In genomic region chr9:116166713-116167112, GRCh38 we compare ENCODE assay signal across 19 cellular contexts. TPM values are rescaled to one million over a fixed set of nuclear protein-coding genes. Genes with fewer than 3 reads are reported as not detected.
A peak's percentile ranks its signal among the peaks of the same experiment; 100 is the strongest.
DNase-seq lines count a peak whose midpoint lies in the region; ATAC-seq and TF ChIP-seq lines count a peak whose summit lies in the region.
"Had no signal": no experiment of that assay in that cellular context is flagged by ENCODE, and none has a peak within 500 bp of the region (broad histone marks: within the 10 kb centered on the region; RNA-seq: fewer than 3 reads in every experiment).

No MANE protein-coding gene starts in this region.

- H4K20me1 ChIP-seq in DND-41 (ENCODE audit: insufficient read depth, low read length), result no peaks in the 10 kb centered on the region

- H3K27ac ChIP-seq in DND-41 (ENCODE audit: low read length), result no peak overlapping the region
- H3K27ac ChIP-seq: KMS-11, skin epidermis had no signal

- H3K4me3 ChIP-seq in DND-41 (ENCODE audit: low read depth in 1 of 2, low read length in 2 of 2) (no peak overlapping the region), HFF-Myc (replicated peaks; ENCODE audit: low read depth, low read length) (no peak overlapping the region), foreskin fibroblast (ENCODE audit: low read depth in 1 of 2, low read length in 2 of 2) (no peak overlapping the region)
- H3K4me3 ChIP-seq: skin epidermis had no signal

- no peaks in the 10 kb centered on the region for H3K79me2 ChIP-seq in DND-41 (ENCODE audit: insufficient read depth, low read length)

- H3K4me3 Mint-ChIP-seq in WTC11 (no peak overlapping the region), T-helper 17 cell (no peak overlapping the region)

- H3K4me1 ChIP-seq in DND-41 (ENCODE audit: insufficient read depth, low read length), result no peaks in the 10 kb centered on the region

- no peaks in the 10 kb centered on the region for H3K36me3 ChIP-seq in DND-41 (ENCODE audit: insufficient read depth, low read length)

- CTCF ChIA-PET in WTC11 (lab: Charles Lee), result no interaction called here

- no peaks in the 10 kb centered on the region for H3K27me3 ChIP-seq in DND-41 (ENCODE audit: insufficient read depth, low read length, poor library complexity)

- H3K4me1 Mint-ChIP-seq in WTC11 (no peaks in the 10 kb centered on the region), T-helper 17 cell (no peaks in the 10 kb centered on the region)

- no peaks in the 10 kb centered on the region for H3K9me3 Mint-ChIP-seq in WTC11

- ATAC-seq in DND-41 (ENCODE audit: insufficient read depth, low read depth) (no peak), WTC11 (peak; percentile 57; the same call in 1 of the 2 replicates), T-helper 17 cell (no peak)
- ATAC-seq: stimulated activated naive CD8-positive, alpha-beta T cell treated with anti-CD3 and anti-CD28 coated beads, Interleukin-15, Interleukin-2, amounts not matched to agents 100 U/mL and 50 U/mL, for 24 hours had no signal

- H2AFZ ChIP-seq in DND-41 (ENCODE audit: low read depth, low read length), result no peak overlapping the region

- peak; percentile 11 for TF ChIP-seq CTCF in DND-41 (IDR thresholded peaks at IDR 0.05; ENCODE audit: borderline replicate concordance, extremely low read depth, low read length, poor library complexity, severe bottlenecking)
- TF ChIP-seq CTCF in HFF-Myc (IDR thresholded peaks at IDR 0.05; ENCODE audit: low read depth, low read length, missing control alignments), result peak; percentile 17
- no peak for TF ChIP-seq CTCF in WTC11 (IDR thresholded peaks at IDR 0.05)
- TF ChIP-seq CTCF in foreskin fibroblast (IDR thresholded peaks at IDR 0.05; ENCODE audit: low read depth, low read length), result peak; percentile 19

- no peak overlapping the region for H3K4me2 ChIP-seq in DND-41 (ENCODE audit: insufficient read depth, low read length)
- H3K4me2 ChIP-seq: KMS-11 had no signal

- POLR2A ChIA-PET in WTC11 (lab: Charles Lee), result no interaction called here

- H3K36me3 Mint-ChIP-seq in WTC11, result no peaks in the 10 kb centered on the region
- H3K36me3 Mint-ChIP-seq in T-helper 17 cell (ENCODE audit: low read depth), result no peaks in the 10 kb centered on the region

- H3K27me3 Mint-ChIP-seq in WTC11 (ENCODE audit: low read depth) (peaks cover 2% of the 10 kb centered on the region), T-helper 17 cell (no peaks in the 10 kb centered on the region)

- H3K9me3 ChIP-seq in DND-41 (ENCODE audit: insufficient read depth, low read length, severe bottlenecking) (no peaks in the 10 kb centered on the region), T-helper 17 cell (ENCODE audit: control insufficient read depth, low read length, poor library complexity, severe bottlenecking) (no peaks in the 10 kb centered on the region)

- DNase-seq in DND-41, result no peak
- no peak for DNase-seq in HFF-Myc (ENCODE audit: extremely low read depth, low read depth)
- DNase-seq in WTC11 (ENCODE audit: low spot score), result no peak
- DNase-seq in foreskin fibroblast, result no peak
- no peak for DNase-seq in HuH-7 (ENCODE audit: low spot score)
- no peak for DNase-seq in T-helper 17 cell
- DNase-seq in cerebellum (ENCODE audit: low spot score), result no peak
- DNase-seq in NCI-H510A treated with DMSO at 0.1 percent for 48 hours (lab: John Stamatoyannopoulos, UW), result no peak
- DNase-seq: activated CD4-positive, CD25-positive, alpha-beta regulatory T cell; activated naive CD4-positive, alpha-beta T cell treated with anti-CD3 and anti-CD28 coated beads, Interleukin-2, amount 50 U/mL, for 16 hours; caudate nucleus; DMS53; HCEC 1CT; NCI-H446; nucleus accumbens; stimulated activated naive CD8-positive, alpha-beta T cell treated with anti-CD3 and anti-CD28 coated beads, Interleukin-15, Interleukin-2, amounts not matched to agents 100 U/mL and 50 U/mL, for 24 hours; T-helper 1 cell had no signal

- H3K27ac Mint-ChIP-seq in WTC11 (no peak overlapping the region), T-helper 17 cell (no peak overlapping the region)

- no peak overlapping the region for H3K9ac ChIP-seq in DND-41 (ENCODE audit: low read depth, low read length)
- H3K9ac ChIP-seq: KMS-11 had no signal

TF ChIP-seq in WTC11, 78 proteins besides CTCF, POLR2A, EP300 and RAD21:
- no peak for TF ChIP-seq ESRRA (CRISPR knock-in tag; IDR thresholded peaks at IDR 0.05; ENCODE audit: borderline replicate concordance)
- no peak for TF ChIP-seq E2F1 (CRISPR knock-in tag; IDR thresholded peaks at IDR 0.05)
- TF ChIP-seq CREB1 (CRISPR knock-in tag; IDR thresholded peaks at IDR 0.05), result no peak
- no peak for TF ChIP-seq IRF2 (CRISPR knock-in tag; IDR thresholded peaks at IDR 0.05; ENCODE audit: borderline replicate concordance, low read depth)
- TF ChIP-seq ZNF317 (CRISPR knock-in tag; IDR thresholded peaks at IDR 0.05; ENCODE audit: borderline replicate concordance, low read depth), result no peak
- no peak for TF ChIP-seq NR1H2 (CRISPR knock-in tag; IDR thresholded peaks at IDR 0.05)
- TF ChIP-seq ZNF416 (CRISPR knock-in tag; IDR thresholded peaks at IDR 0.05), result no peak
- no peak for TF ChIP-seq NR3C1 (CRISPR knock-in tag; conservative IDR thresholded peaks at IDR 0.05; ENCODE audit: low read depth)
- TF ChIP-seq ZNF219 (CRISPR knock-in tag; IDR thresholded peaks at IDR 0.05; ENCODE audit: borderline replicate concordance), result no peak
- TF ChIP-seq ZNF263 (CRISPR knock-in tag; IDR thresholded peaks at IDR 0.05; ENCODE audit: low read depth), result no peak
- no peak for TF ChIP-seq ZNF671 (CRISPR knock-in tag; IDR thresholded peaks at IDR 0.05)
- TF ChIP-seq MXD4 (CRISPR knock-in tag; IDR thresholded peaks at IDR 0.05; ENCODE audit: borderline replicate concordance), result no peak
- no peak for TF ChIP-seq ATF3 (CRISPR knock-in tag; conservative IDR thresholded peaks at IDR 0.05)
- TF ChIP-seq GTF2I (CRISPR knock-in tag; conservative IDR thresholded peaks at IDR 0.05), result no peak

RNA-seq across cellular contexts. Expression of gene PAPPA, which starts 13.1 kb away (rescaled TPM):
- 0.22 to 0.53 TPM (median 0.34 TPM) in 3 replicates for total RNA-seq in WTC11 (2021)
- under 1 TPM; 0.37 to 0.52 TPM for total RNA-seq in T-helper 17 cell
- total RNA-seq in cerebellum, result 0.36 TPM
